In the genomic region with DNA sequence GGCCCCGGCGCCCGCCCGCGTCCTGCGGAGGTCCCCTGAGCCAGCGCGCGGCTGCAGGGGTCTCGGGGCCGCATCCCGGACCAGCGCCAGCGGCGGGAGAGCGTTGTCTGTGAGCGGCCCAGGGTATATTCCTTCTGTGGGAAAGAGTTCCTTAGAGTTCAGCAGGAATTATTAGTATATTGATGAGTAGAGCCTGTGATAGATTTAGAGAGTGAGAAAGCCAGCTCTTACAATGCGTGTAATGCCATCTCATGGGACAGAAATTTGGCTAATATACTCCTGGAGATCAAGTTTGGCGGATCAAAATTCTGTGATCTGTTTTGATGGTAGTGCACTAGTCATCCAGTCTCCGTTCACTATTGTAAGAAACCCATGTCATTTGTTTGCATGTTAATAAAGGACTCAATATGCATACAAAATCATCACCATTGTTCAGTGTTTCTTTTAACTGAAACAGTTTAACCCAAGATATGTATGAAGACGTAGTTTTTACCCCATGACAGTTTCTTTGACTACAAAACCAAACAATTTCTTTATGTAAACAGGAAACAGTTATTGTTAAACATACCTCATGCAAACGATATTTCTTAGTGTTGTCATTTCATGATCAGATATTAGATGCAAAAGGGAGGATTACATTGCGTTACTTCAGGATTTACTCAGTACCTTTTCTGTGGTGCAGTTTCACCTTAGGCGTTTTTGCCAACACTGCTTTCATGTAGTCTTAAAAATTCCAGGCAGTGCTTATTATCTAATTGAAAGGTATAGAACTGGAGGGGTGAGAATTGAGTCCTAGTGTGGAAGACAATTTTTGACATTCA, we compare ENCODE assay signal across 8 cellular contexts. TPM values are rescaled to one million over a fixed set of nuclear protein-coding genes. Genes with fewer than 3 reads are reported as not detected.
A peak's percentile ranks its signal among the peaks of the same experiment; 100 is the strongest.
DNase-seq lines count a peak whose midpoint lies in the region; ATAC-seq, FAIRE-seq and TF ChIP-seq lines count a peak whose summit lies in the region.

No MANE protein-coding gene starts in this region.

- no TSS peak for BruUV-seq in PC-9 (replicated peaks; lab: Mats Ljungman, UMichigan)

- CTCF ChIA-PET in PC-9 (lab: Charles Lee) = no interaction called here

- ATAC-seq in GM19328 (IDR thresholded peaks at IDR 0.05; ENCODE audit: unreplicated experiment) = no peak

- no peaks in the 10 kb centered on the region for H4K20me1 ChIP-seq in PC-9 (ENCODE audit: insufficient read depth)

- intact Hi-C loops in PC-9 (cut with micrococcal nuclease; ENCODE audit: unreplicated experiment) = loop anchor here (2.0 to 10.0 kb wide), 2 partner anchors 113 to 285 kb away; no protein-coding TSS in a partner anchor

- POLR2A ChIA-PET in PC-9 (lab: Charles Lee; ENCODE audit: unreplicated experiment) = no interaction called here

- no peaks in the 10 kb centered on the region for H3K36me3 ChIP-seq in PC-9 (ENCODE audit: low read depth)

- H3F3A ChIP-seq in PC-9 (ENCODE audit: insufficient read depth, low read depth) = no peaks in the 10 kb centered on the region

- no peak for TF ChIP-seq POLR2A in GM12891 (IDR thresholded peaks at IDR 0.05; ENCODE audit: low read depth, low read length)

- H3K9me3 ChIP-seq in PC-9 (ENCODE audit: insufficient read depth, low read depth) = no peaks in the 10 kb centered on the region

- H3K4me1 ChIP-seq in PC-9 (replicated peaks; ENCODE audit: insufficient read depth) = no peaks in the 10 kb centered on the region

- peak overlapping the region; percentile 78 for H2AFZ ChIP-seq in PC-9

- H3K4me3 ChIP-seq in PC-9 = peak overlapping the region; percentile 66; the same call in 1 of the 2 replicates
- H3K4me3 ChIP-seq in fibroblast of mammary gland (ENCODE audit: control insufficient read depth, low read depth, low read length) = peak overlapping the region; percentile 63

- peak; percentile 76 for FAIRE-seq in GM12891 (lab: Jason Lieb, UNC)

- H3K79me2 ChIP-seq in PC-9 (ENCODE audit: low read depth) = no peaks in the 10 kb centered on the region

- H3K27me3 ChIP-seq in PC-9 (ENCODE audit: insufficient read depth, low read depth) = peaks cover 13% of the 10 kb centered on the region

- H3K27ac ChIP-seq in PC-9 = no peak overlapping the region

- no peak for TF ChIP-seq CTCF in PC-9 (conservative IDR thresholded peaks at IDR 0.05)
- TF ChIP-seq CTCF in fibroblast of mammary gland (conservative IDR thresholded peaks at IDR 0.05; ENCODE audit: control insufficient read depth, insufficient read depth, low read depth, low read length) = no peak

- no peaks in the 10 kb centered on the region for H3K9me2 ChIP-seq in PC-9 (ENCODE audit: insufficient read depth)

- DNase-seq in GM12891 (ENCODE audit: insufficient read length, low spot score) = no peak
- DNase-seq in PC-9 = no peak
- DNase-seq in fibroblast of mammary gland (ENCODE audit: low read depth) = peak; percentile 17
- DNase-seq in putamen (ENCODE audit: low spot score) = peak; percentile 13
- DNase-seq in NCI-H345 treated with DMSO at 0.1 percent for 48 hours (lab: John Stamatoyannopoulos, UW; ENCODE audit: unreplicated experiment) = no peak
- DNase-seq in T1000 (lab: John Stamatoyannopoulos, UW) = no peak
- DNase-seq in NCI-H1105 treated with DMSO at 0.1 percent for 48 hours (lab: John Stamatoyannopoulos, UW) = no peak

- peak overlapping the region; percentile 81 for H3K4me2 ChIP-seq in PC-9

TF ChIP-seq in GM12891, 5 proteins besides CTCF, POLR2A, EP300 and RAD21:
- TF ChIP-seq TAF1 (IDR thresholded peaks at IDR 0.05; ENCODE audit: low read depth, low read length) (no peak), POU2F2 (IDR thresholded peaks at IDR 0.05; ENCODE audit: low read depth, low read length) (no peak), POLR2AphosphoS5 (IDR thresholded peaks at IDR 0.05; ENCODE audit: low read depth, low read length) (no peak), PAX5 (IDR thresholded peaks at IDR 0.05; ENCODE audit: insufficient read depth, low read length, severe bottlenecking) (no peak), SPI1 (IDR thresholded peaks at IDR 0.05; ENCODE audit: low read depth, low read length) (no peak)

RNA-seq across cellular contexts. Expression of a gene that starts 9.9 kb away (rescaled TPM):
- 19.6 TPM for polyA plus RNA-seq in GM12891 (2012; ENCODE audit: low read depth, missing spikeins)
- total RNA-seq in PC-9 (2021) = 0.13 and 0.24 TPM in 2 replicates

Comparison
In these comparisons a context has a peak if more than half of its experiments do, and no peak if none do; other contexts are left out.
1. DNase-seq: peak in fibroblast of mammary gland (single experiment) and putamen (single experiment); none in GM12891 (single experiment), PC-9 (0 of 2), NCI-H345 treated with DMSO at 0.1 percent for 48 hours (single experiment), T1000 (single experiment) and NCI-H1105 treated with DMSO at 0.1 percent for 48 hours (single experiment).